ENCODE assay signal across 8 cellular contexts in the genomic region with DNA sequence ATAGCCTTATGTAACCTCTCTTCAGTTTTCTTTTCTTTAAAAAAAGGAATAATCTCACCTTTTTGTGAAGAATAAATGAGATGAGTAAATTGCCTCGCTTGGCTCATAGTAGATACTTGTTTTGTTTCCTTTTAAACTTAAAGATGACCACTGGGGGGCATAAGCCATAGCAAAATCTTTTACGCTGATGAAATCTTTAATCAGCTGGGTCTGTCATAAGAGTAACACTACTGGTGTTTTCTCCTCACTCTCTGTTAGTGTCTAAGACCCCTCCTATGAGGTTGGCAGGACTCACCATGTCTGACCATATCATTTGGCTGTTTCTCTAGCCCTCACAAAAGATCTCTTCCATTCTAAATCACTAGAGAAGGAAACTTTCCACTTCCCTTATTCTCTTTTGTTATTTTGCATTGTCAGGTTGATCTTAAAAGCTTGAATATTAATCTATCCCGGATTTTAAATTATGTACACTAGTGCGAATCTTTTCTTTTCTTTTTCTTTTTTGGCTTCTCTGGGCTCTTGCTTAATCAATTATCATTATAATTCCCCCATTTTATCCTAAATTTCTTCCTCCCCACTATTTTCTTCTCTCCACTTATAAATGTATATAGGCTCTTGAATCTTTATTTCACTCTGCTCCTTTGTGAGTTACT. TPM values are rescaled to one million over a fixed set of nuclear protein-coding genes. Genes with fewer than 3 reads are reported as not detected.
DNase-seq lines count a peak whose midpoint lies in the region; ATAC-seq and TF ChIP-seq lines count a peak whose summit lies in the region.

No MANE protein-coding gene starts in this region.

- no peaks in the 10 kb centered on the region for H3K36me3 ChIP-seq in stomach

- H3K27ac ChIP-seq in 22Rv1 (no peak overlapping the region), stomach (no peak overlapping the region), caudate nucleus (ENCODE audit: low read depth, low read length) (no peak overlapping the region)

- peaks cover 23% of the 10 kb centered on the region for H3K4me1 Mint-ChIP-seq in dendritic cell treated with granulocyte-macrophage colony-stimulating factor and Interleukin-4, amounts not matched to agents 40 ng/mL and 50 ng/mL, for 4 days (ENCODE audit: low read depth)

- TF ChIP-seq POLR2A in stomach (IDR thresholded peaks at IDR 0.05): no peak

- no peak overlapping the region for H3K4me3 ChIP-seq in GM12865 (ENCODE audit: low read depth, low read length)
- no peak overlapping the region for H3K4me3 ChIP-seq in stomach

- peaks cover 3% of the 10 kb centered on the region for H3K27me3 Mint-ChIP-seq in dendritic cell treated with granulocyte-macrophage colony-stimulating factor and Interleukin-4, amounts not matched to agents 40 ng/mL and 50 ng/mL, for 4 days

- H3K4me1 ChIP-seq in stomach: no peaks in the 10 kb centered on the region

- H3K36me3 Mint-ChIP-seq in dendritic cell treated with granulocyte-macrophage colony-stimulating factor and Interleukin-4, amounts not matched to agents 40 ng/mL and 50 ng/mL, for 4 days (ENCODE audit: low read depth): no peaks in the 10 kb centered on the region

- no peak for TF ChIP-seq EP300 in stomach (IDR thresholded peaks at IDR 0.05)

- H3K27ac Mint-ChIP-seq in dendritic cell treated with granulocyte-macrophage colony-stimulating factor and Interleukin-4, amounts not matched to agents 40 ng/mL and 50 ng/mL, for 4 days: peak overlapping the region; percentile 27

- no peaks in the 10 kb centered on the region for H3K27me3 ChIP-seq in stomach

- TF ChIP-seq CTCF in 22Rv1 (IDR thresholded peaks at IDR 0.05) (peak; percentile 57), GM12865 (IDR thresholded peaks at IDR 0.05; ENCODE audit: insufficient read depth, low read depth, low read length, missing control alignments) (peak; percentile 48), stomach (IDR thresholded peaks at IDR 0.05) (peak in 2 of 7 experiments; percentile 10 to 13)

- WGBS in stomach, 5 donors: 51 to 62% (median 60%) methylated on average over 4 of the region's 4 CpGs

- H3K4me3 Mint-ChIP-seq in dendritic cell treated with granulocyte-macrophage colony-stimulating factor and Interleukin-4, amounts not matched to agents 40 ng/mL and 50 ng/mL, for 4 days: no peak overlapping the region

- intact Hi-C loops in dendritic cell treated with granulocyte-macrophage colony-stimulating factor and Interleukin-4, amounts not matched to agents 40 ng/mL and 50 ng/mL, for 4 days (cut with micrococcal nuclease): loop anchor here (1.0 kb wide), 1 partner anchor 10 kb away; no protein-coding TSS in a partner anchor
- intact Hi-C loops in sciatic nerve (cut with DNase I) (no loop called here), stomach (cut with DNase I; ENCODE audit: low total_unique reads) (no loop called here)

- no peaks in the 10 kb centered on the region for H3K9me3 ChIP-seq in stomach

- DNase-seq in GM12865 (ENCODE audit: low read depth) (peak; percentile 74), NOMO-1 treated with DMSO at 0.1 percent for 48 hours (lab: John Stamatoyannopoulos, UW; ENCODE audit: unreplicated experiment) (peak; percentile 63), sciatic nerve (ENCODE audit: low spot score) (no peak), stomach (no peak), NCI-H128 (lab: John Stamatoyannopoulos, UW; ENCODE audit: unreplicated experiment) (no peak), caudate nucleus (lab: John Stamatoyannopoulos, UW) (no peak)

- peak; percentile 48 for ATAC-seq in sciatic nerve

- no peaks in the 10 kb centered on the region for H3K9me3 Mint-ChIP-seq in dendritic cell treated with granulocyte-macrophage colony-stimulating factor and Interleukin-4, amounts not matched to agents 40 ng/mL and 50 ng/mL, for 4 days

RNA-seq across cellular contexts. Expression of gene STAG3, which starts 12.5 kb away (rescaled TPM):
- total RNA-seq in sciatic nerve (11.0 TPM), stomach (under 1 TPM in 1 of 5 donors, not detected in 4; 0.92 TPM)
- 1 to 10 TPM in 2 of 3 donors, under 1 TPM in 1; 0.50 to 8.8 (median 1.5) TPM for polyA plus RNA-seq in stomach

RNA-seq across cellular contexts. Expression of gene GPC2, which starts 13.0 kb away (rescaled TPM):
- total RNA-seq in sciatic nerve (2.7 TPM), stomach (1 to 10 TPM in 3 of 5 donors, under 1 TPM in 1, not detected in 1; 0.92 to 4.9 (median 2.6) TPM)
- polyA plus RNA-seq in stomach: under 1 TPM in 2 of 3 donors, not detected in 1; 0.12 to 0.48 TPM

RNA-seq across cellular contexts. Expression of gene GAL3ST4, which starts 21.8 kb away (rescaled TPM):
- total RNA-seq in sciatic nerve: 10.8 TPM
- total RNA-seq in stomach: 1 to 10 TPM in 2 of 5 donors, not detected in 3; 1.5 to 1.6 TPM
- polyA plus RNA-seq in stomach: 1 to 10 TPM; 1.7 to 2.4 (median 2.1) TPM

RNA-seq across cellular contexts. Expression of gene PVRIG, which starts 29.6 kb away (rescaled TPM):
- total RNA-seq in sciatic nerve (1.2 TPM), stomach (1 to 10 TPM in 4 of 5 donors, not detected in 1; 1.1 to 3.8 (median 1.4) TPM)
- 1 to 10 TPM in 1 of 3 donors, under 1 TPM in 2; 0.56 to 1.7 (median 0.95) TPM for polyA plus RNA-seq in stomach

RNA-seq across cellular contexts. Expression of gene TRAPPC14, which starts 31.7 kb away (rescaled TPM):
- total RNA-seq in sciatic nerve (15.4 TPM), stomach (10 to 100 TPM; 16.2 to 33.3 (median 28.6) TPM)
- 10 to 100 TPM; 10.7 to 17.2 (median 11.4) TPM for polyA plus RNA-seq in stomach

Comparison
In these comparisons a context has a peak if more than half of its experiments do, and no peak if none do; other contexts are left out.
1. DNase-seq: peak in GM12865 (single experiment) and NOMO-1 treated with DMSO at 0.1 percent for 48 hours (single experiment); none in sciatic nerve (single experiment), stomach (single experiment), NCI-H128 (single experiment) and caudate nucleus (0 of 61).